25 cellular contexts compared by ENCODE assay signal in genomic region chr22:45335854-45336492, GRCh38. TPM values are rescaled to one million over a fixed set of nuclear protein-coding genes. Genes with fewer than 3 reads are reported as not detected.
A peak's percentile ranks its signal among the peaks of the same experiment; 100 is the strongest.
DNase-seq lines count a peak whose midpoint lies in the region; ATAC-seq and TF ChIP-seq lines count a peak whose summit lies in the region.
"Had no signal": no experiment of that assay in that cellular context is flagged by ENCODE, and none has a peak within 500 bp of the region (broad histone marks: within the 10 kb centered on the region; RNA-seq: fewer than 3 reads in every experiment).

No MANE protein-coding gene starts in this region.

- peak overlapping the region in 5 of 11 experiments; percentile 46 to 66 (median 53); a peak in 5 of 22 replicates for H3K27ac ChIP-seq in BLaER1 treated with 17β-estradiol and CSF1 and Interleukin-3, amounts not matched to agents 10 nM and 100 nM
- no peak overlapping the region for H3K27ac ChIP-seq in CD4-positive, alpha-beta T cell (ENCODE audit: low read depth, low read length)
- H3K27ac ChIP-seq in gastroesophageal sphincter (peak overlapping the region in 3 of 4 donors; percentile 66 to 74 (median 72)), rectal smooth muscle tissue (ENCODE audit: low read depth, low read length) (peak overlapping the region; percentile 44), substantia nigra (ENCODE audit: low read depth, low read length, poor library complexity, severe bottlenecking) (no peak overlapping the region)
- H3K27ac ChIP-seq: SJCRH30 had no signal

- no peaks in the 10 kb centered on the region for H3K27me3 Mint-ChIP-seq in CD4-positive, alpha-beta T cell
- H3K27me3 Mint-ChIP-seq: stimulated activated naive B cell treated with anti-CD40 and anti-IgM and Interleukin-4, amounts not matched to agents 10 μg/mL and 1 μg/mL and 100 μg/mL, for 72 hours; T-cell; type B pancreatic cell had no signal

- peak overlapping the region in 3 of 11 experiments; percentile 3 to 59 (median 51); a peak in 3 of 22 replicates for H3K9ac ChIP-seq in BLaER1 treated with 17β-estradiol and CSF1 and Interleukin-3, amounts not matched to agents 10 nM and 100 nM
- no peak overlapping the region for H3K9ac ChIP-seq in rectal smooth muscle tissue (ENCODE audit: low read length)

- peaks cover 30% of the 10 kb centered on the region for H3K4me1 Mint-ChIP-seq in CD4-positive, alpha-beta T cell (ENCODE audit: low read depth)
- H3K4me1 Mint-ChIP-seq: stimulated activated naive B cell treated with anti-CD40 and anti-IgM and Interleukin-4, amounts not matched to agents 10 μg/mL and 1 μg/mL and 100 μg/mL, for 72 hours had no signal

- H3K27me3 ChIP-seq in BLaER1 treated with 17β-estradiol and CSF1 and Interleukin-3, amounts not matched to agents 10 nM and 100 nM, result no peaks in the 10 kb centered on the region
- H3K27me3 ChIP-seq in CD4-positive, alpha-beta T cell (ENCODE audit: control insufficient read depth, insufficient read depth, low read length), result no peaks in the 10 kb centered on the region
- H3K27me3 ChIP-seq in gastroesophageal sphincter (no peaks in the 10 kb centered on the region), rectal smooth muscle tissue (ENCODE audit: control insufficient read depth, insufficient read depth, low read length) (no peaks in the 10 kb centered on the region)
- H3K27me3 ChIP-seq: SJCRH30 had no signal

- H3K9me3 Mint-ChIP-seq in CD4-positive, alpha-beta T cell, result no peaks in the 10 kb centered on the region
- H3K9me3 Mint-ChIP-seq: endodermal cell; stimulated activated naive B cell treated with anti-CD40 and anti-IgM and Interleukin-4, amounts not matched to agents 10 μg/mL and 1 μg/mL and 100 μg/mL, for 72 hours; T-cell; type B pancreatic cell had no signal

- WGBS in gastroesophageal sphincter (ENCODE audit: low coverage in 1 of 2), 2 donors, result 82 to 89% methylated on average over 11 to 16 of the region's 26 CpGs

- H4K20me1 ChIP-seq in BLaER1 treated with 17β-estradiol and CSF1 and Interleukin-3, amounts not matched to agents 10 nM and 100 nM, result peaks cover 0 to 13% (median 0%) of the 10 kb centered on the region in 11 experiments; a peak in 3 of 22 replicates

- POLR2A ChIA-PET in CD4-positive, alpha-beta T cell (lab: Charles Lee), result interaction anchor here (0.7 to 1.3 kb wide), 4 partner anchors 12 to 77 kb away, joined by 3 to 5 read pairs (median 4); partner anchors contain the start of genes FAM118A, RIBC2 and SMC1B

- intact Hi-C loops in CD4-positive, alpha-beta T cell (cut with DNase I, micrococcal nuclease), result loop anchor here (2.0 to 5.0 kb wide), 2 partner anchors 17 to 96 kb away; no protein-coding TSS in a partner anchor

- peak overlapping the region; percentile 50 to 72 (median 60); a peak in 21 of 22 replicates for H3K4me2 ChIP-seq in BLaER1 treated with 17β-estradiol and CSF1 and Interleukin-3, amounts not matched to agents 10 nM and 100 nM

- CTCF ChIA-PET in CD4-positive, alpha-beta T cell (lab: Charles Lee), result interaction anchor here (1.1 kb wide), 1 partner anchor 13 kb away, joined by 3 read pairs; no protein-coding TSS in a partner anchor

- peak overlapping the region; percentile 87 for H3K27ac Mint-ChIP-seq in CD4-positive, alpha-beta T cell
- H3K27ac Mint-ChIP-seq: activated CD8-positive, alpha-beta T cell treated with anti-CD3 and anti-CD28 coated beads, Interleukin-2, amount 10 ng/mL, durations not matched to agents 7 days and 5 days; stimulated activated naive B cell treated with anti-CD40 and anti-IgM and Interleukin-4, amounts not matched to agents 10 μg/mL and 1 μg/mL and 100 μg/mL, for 72 hours; type B pancreatic cell had no signal

- peaks cover 20 to 34% (median 26%) of the 10 kb centered on the region in 10 experiments for H3K4me1 ChIP-seq in BLaER1 treated with 17β-estradiol and CSF1 and Interleukin-3, amounts not matched to agents 10 nM and 100 nM
- H3K4me1 ChIP-seq in gastroesophageal sphincter (peaks cover 0 to 30% (median 10%) of the 10 kb centered on the region in 3 donors), rectal smooth muscle tissue (ENCODE audit: control insufficient read depth, insufficient read depth, low read length) (peaks cover 6% of the 10 kb centered on the region)
- H3K4me1 ChIP-seq: SJCRH30 had no signal

- no peak for TF ChIP-seq CTCF in CD4-positive, alpha-beta T cell (IDR thresholded peaks at IDR 0.05)
- no peak for TF ChIP-seq CTCF in gastroesophageal sphincter (IDR thresholded peaks at IDR 0.05)

- H3K36me3 Mint-ChIP-seq in CD4-positive, alpha-beta T cell (ENCODE audit: low read depth), result peaks cover 92% of the 10 kb centered on the region

- no peak for TF ChIP-seq EP300 in gastroesophageal sphincter (IDR thresholded peaks at IDR 0.05)

- ATAC-seq in CD4-positive, alpha-beta T cell (ENCODE audit: poor library complexity), result no peak
- ATAC-seq in gastroesophageal sphincter (no peak), GM19324 (IDR thresholded peaks at IDR 0.05; ENCODE audit: low FRiP score, unreplicated experiment) (no peak), esophagus mucosa (no peak)
- ATAC-seq: activated CD4-positive, CD25-positive, alpha-beta regulatory T cell treated with anti-CD3 and anti-CD28 coated beads, Interleukin-2, amount 50 U/mL, for 24 hours; activated CD8-positive, alpha-beta T cell treated with anti-CD3 and anti-CD28 coated beads, Interleukin-2, amount 10 ng/mL, durations not matched to agents 7 days and 5 days; Panc1; stimulated activated naive B cell treated with anti-CD40 and anti-IgM and Interleukin-4, amounts not matched to agents 10 μg/mL and 1 μg/mL and 100 μg/mL, for 72 hours had no signal

- no peaks in the 10 kb centered on the region for H3K9me3 ChIP-seq in BLaER1 treated with 17β-estradiol and CSF1 and Interleukin-3, amounts not matched to agents 10 nM and 100 nM (replicated peaks in 1 of 11)
- no peaks in the 10 kb centered on the region for H3K9me3 ChIP-seq in CD4-positive, alpha-beta T cell (ENCODE audit: control insufficient read depth, low read length)
- no peaks in the 10 kb centered on the region for H3K9me3 ChIP-seq in gastroesophageal sphincter
- H3K9me3 ChIP-seq: SJCRH30 had no signal

- TF ChIP-seq POLR2A in gastroesophageal sphincter (IDR thresholded peaks at IDR 0.05), result no peak

- H3K4me3 Mint-ChIP-seq in CD4-positive, alpha-beta T cell, result no peak overlapping the region
- H3K4me3 Mint-ChIP-seq: activated CD8-positive, alpha-beta T cell treated with anti-CD3 and anti-CD28 coated beads, Interleukin-2, amount 10 ng/mL, durations not matched to agents 7 days and 5 days; endodermal cell; stimulated activated naive B cell treated with anti-CD40 and anti-IgM and Interleukin-4, amounts not matched to agents 10 μg/mL and 1 μg/mL and 100 μg/mL, for 72 hours; type B pancreatic cell had no signal

- DNase-seq in CD4-positive, alpha-beta T cell, result no peak
- DNase-seq in substantia nigra (lab: John Stamatoyannopoulos, UW) (no peak), SW480 (ENCODE audit: low spot score) (no peak)
- DNase-seq: activated CD8-positive, alpha-beta T cell treated with anti-CD3 and anti-CD28 coated beads, Interleukin-2, amount 10 ng/mL, durations not matched to agents 7 days and 5 days; activated gamma-delta T cell treated with Interleukin-2 at 50 U/mL for 16 hours; DMS53; GF-D8; KG1; NCI-H1436; NCI-H524; SJCRH30; stimulated activated CD4-positive, alpha-beta T cell treated with anti-CD3 and anti-CD28 coated beads, Interleukin-12 subunit alpha, Interleukin-12 subunit beta, amount 100 ng/mL, for 4 hours; stimulated activated CD4-positive, alpha-beta T cell treated with anti-CD3 and anti-CD28 coated beads, Interleukin-4, amount 100 ng/mL, for 24 hours; stimulated activated naive B cell treated with anti-CD40 and anti-IgM and Interleukin-4, amounts not matched to agents 10 μg/mL and 1 μg/mL and 100 μg/mL, for 72 hours; T-cell had no signal

- H3K36me3 ChIP-seq in BLaER1 treated with 17β-estradiol and CSF1 and Interleukin-3, amounts not matched to agents 10 nM and 100 nM, result peaks cover 82 to 94% (median 89%) of the 10 kb centered on the region in 11 experiments
- H3K36me3 ChIP-seq in gastroesophageal sphincter (peaks cover 0 to 96% of the 10 kb centered on the region in 2 donors), rectal smooth muscle tissue (ENCODE audit: control insufficient read depth, insufficient read depth, low read length) (peaks cover 10% of the 10 kb centered on the region)
- H3K36me3 ChIP-seq: SJCRH30 had no signal

- no peak overlapping the region for H3K4me3 ChIP-seq in BLaER1 treated with 17β-estradiol and CSF1 and Interleukin-3, amounts not matched to agents 10 nM and 100 nM
- H3K4me3 ChIP-seq in gastroesophageal sphincter (no peak overlapping the region), rectal smooth muscle tissue (ENCODE audit: low read length) (no peak overlapping the region)
- H3K4me3 ChIP-seq: SJCRH30 had no signal

RNA-seq across cellular contexts. Expression of gene FAM118A, which starts 26.2 kb away (rescaled TPM):
- 100 to 1,000 TPM; 159 to 161 TPM for total RNA-seq in CD4-positive, alpha-beta T cell
- total RNA-seq in gastroesophageal sphincter (10 to 100 TPM; 17.4 to 82.9 (median 29.6) TPM), esophagus mucosa (9.1 TPM)

RNA-seq across cellular contexts. Expression of gene UPK3A, which starts 51.2 kb away (rescaled TPM):
- total RNA-seq in CD4-positive, alpha-beta T cell, result not detected
- total RNA-seq in gastroesophageal sphincter (not detected), esophagus mucosa (not detected)
- total RNA-seq: activated CD8-positive, alpha-beta T cell treated with anti-CD3 and anti-CD28 coated beads, Interleukin-2, amount 10 ng/mL, durations not matched to agents 7 days and 5 days; endodermal cell; kidney epithelial cell; SJCRH30; T-cell had no signal

Comparison
In these comparisons a context has a peak if more than half of its experiments do, and no peak if none do; other contexts are left out.
1. H3K27ac ChIP-seq: peak in gastroesophageal sphincter (3 of 4) and rectal smooth muscle tissue (single experiment); none in CD4-positive, alpha-beta T cell (single experiment) and substantia nigra (single experiment).